In genomic region chr20:17698419-17698818, GRCh38 we compare ENCODE assay signal across 1 cellular context.
A peak's percentile ranks its signal among the peaks of the same experiment; 100 is the strongest.
TF ChIP-seq lines count a peak whose summit lies in the region.

No MANE protein-coding gene starts in this region.

TF ChIP-seq in HepG2, 621 proteins besides CTCF, POLR2A, EP300 and RAD21:
- TF ChIP-seq ETV5 (CRISPR knock-in tag; IDR thresholded peaks at IDR 0.05; ENCODE audit: borderline replicate concordance) (no peak), WIZ (CRISPR knock-in tag; IDR thresholded peaks at IDR 0.05) (no peak), ZUFSP (CRISPR knock-in tag; IDR thresholded peaks at IDR 0.05; ENCODE audit: borderline replicate concordance) (0 out of 2 replicates have a peak, but pooled peaks have one; percentile 11), SETDB1 (CRISPR knock-in tag; IDR thresholded peaks at IDR 0.05; ENCODE audit: borderline replicate concordance) (0 out of 2 replicates have a peak, but pooled peaks have one; percentile 37)
